Comparison of ENCODE assay signal across 14 cellular contexts in genomic region chr14:75989134-75989533, GRCh38. TPM values are rescaled to one million over a fixed set of nuclear protein-coding genes. Genes with fewer than 3 reads are reported as not detected.
A peak's percentile ranks its signal among the peaks of the same experiment; 100 is the strongest.
DNase-seq lines count a peak whose midpoint lies in the region; ATAC-seq and TF ChIP-seq lines count a peak whose summit lies in the region.
"Had no signal": no experiment of that assay in that cellular context is flagged by ENCODE, and none has a peak within 500 bp of the region (broad histone marks: within the 10 kb centered on the region; RNA-seq: fewer than 3 reads in every experiment).

No MANE protein-coding gene starts in this region.

- POLR2A ChIA-PET in naive thymus-derived CD4-positive, alpha-beta T cell (lab: Charles Lee), result interaction anchor here (1.5 kb wide), 1 partner anchor 9 kb away, joined by 3 read pairs; no protein-coding TSS in a partner anchor

- H3K36me3 Mint-ChIP-seq in naive thymus-derived CD4-positive, alpha-beta T cell, result peaks cover 0 to 36% (median 12%) of the 10 kb centered on the region in 5 donors

- DNase-seq in GM04504 (ENCODE audit: low read depth) (peak; percentile 58), cardiac fibroblast (ENCODE audit: low read depth in 2 of 2) (peak; percentile 86 to 97), left lobe of liver (ENCODE audit: low spot score) (peak; percentile 83), stomach (no peak), NCI-H2107 (lab: John Stamatoyannopoulos, UW) (no peak)
- DNase-seq in stimulated activated naive CD8-positive, alpha-beta T cell treated with anti-CD3 and anti-CD28 coated beads, Interleukin-15, Interleukin-2, amounts not matched to agents 100 U/mL and 50 U/mL, for 24 hours, result no peak
- DNase-seq in naive thymus-derived CD4-positive, alpha-beta T cell, result no peak
- DNase-seq in stimulated activated CD4-positive, alpha-beta T cell treated with anti-CD3 and anti-CD28 coated beads, Interleukin-15, amount 100 ng/mL, for 24 hours, result no peak
- DNase-seq: activated T-cell treated with anti-CD3 and anti-CD28 coated beads, Interleukin-2, amount 50 U/mL, for 24 hours; CD4-positive, alpha-beta T cell; KG1; SIG-M5; WERI-Rb-1 had no signal

- peaks cover 0 to 12% (median 0%) of the 10 kb centered on the region in 5 donors for H3K27me3 Mint-ChIP-seq in naive thymus-derived CD4-positive, alpha-beta T cell
- H3K27me3 Mint-ChIP-seq: activated T-cell treated with anti-CD3 and anti-CD28 coated beads, Interleukin-2, amount 50 U/mL, for 24 hours; CD4-positive, alpha-beta T cell; stimulated activated naive CD8-positive, alpha-beta T cell treated with anti-CD3 and anti-CD28 coated beads, Interleukin-15, Interleukin-2, amounts not matched to agents 100 ng/mL and 50 ng/mL, for 24 hours had no signal

- peaks cover 12 to 18% (median 16%) of the 10 kb centered on the region in 7 donors for H3K4me1 Mint-ChIP-seq in naive thymus-derived CD4-positive, alpha-beta T cell

- no peaks in the 10 kb centered on the region for H3K9me3 Mint-ChIP-seq in naive thymus-derived CD4-positive, alpha-beta T cell
- H3K9me3 Mint-ChIP-seq: activated T-cell treated with anti-CD3 and anti-CD28 coated beads, Interleukin-2, amount 50 U/mL, for 24 hours; CD4-positive, alpha-beta T cell; stimulated activated naive CD8-positive, alpha-beta T cell treated with anti-CD3 and anti-CD28 coated beads, Interleukin-15, Interleukin-2, amounts not matched to agents 100 ng/mL and 50 ng/mL, for 24 hours had no signal

- peak; percentile 60 for ATAC-seq in left lobe of liver
- no peak for ATAC-seq in stimulated activated naive CD8-positive, alpha-beta T cell treated with anti-CD3 and anti-CD28 coated beads, Interleukin-15, Interleukin-2, amounts not matched to agents 100 U/mL and 50 U/mL, for 24 hours
- ATAC-seq in naive thymus-derived CD4-positive, alpha-beta T cell, result no peak

- no peak for TF ChIP-seq POLR2A in stomach (IDR thresholded peaks at IDR 0.05)

- no peaks in the 10 kb centered on the region for H3K9me3 ChIP-seq in stomach
- no peaks in the 10 kb centered on the region for H3K9me3 ChIP-seq in naive thymus-derived CD4-positive, alpha-beta T cell (ENCODE audit: control insufficient read depth in 2 of 3, low read length in 3 of 3)

- H3K27ac ChIP-seq in stomach, result peak overlapping the region in 4 of 5 donors; percentile 49 to 85 (median 71)
- H3K27ac ChIP-seq in naive thymus-derived CD4-positive, alpha-beta T cell (ENCODE audit: low read depth, low read length), result no peak overlapping the region
- H3K27ac ChIP-seq: WERI-Rb-1 had no signal

- H3K36me3 ChIP-seq in stomach, result peaks cover 4 to 43% (median 27%) of the 10 kb centered on the region in 4 donors
- H3K36me3 ChIP-seq in naive thymus-derived CD4-positive, alpha-beta T cell (ENCODE audit: control insufficient read depth in 2 of 3, insufficient read depth in 3 of 3, low read length in 3 of 3), result peaks cover 0 to 16% (median 0%) of the 10 kb centered on the region in 3 experiments

- H3K27ac Mint-ChIP-seq in naive thymus-derived CD4-positive, alpha-beta T cell, result no peak overlapping the region
- H3K27ac Mint-ChIP-seq: activated T-cell treated with anti-CD3 and anti-CD28 coated beads, Interleukin-2, amount 50 U/mL, for 24 hours; CD4-positive, alpha-beta T cell; stimulated activated naive CD8-positive, alpha-beta T cell treated with anti-CD3 and anti-CD28 coated beads, Interleukin-15, Interleukin-2, amounts not matched to agents 100 ng/mL and 50 ng/mL, for 24 hours had no signal

- no peak overlapping the region for H3K4me3 Mint-ChIP-seq in naive thymus-derived CD4-positive, alpha-beta T cell
- H3K4me3 Mint-ChIP-seq: activated T-cell treated with anti-CD3 and anti-CD28 coated beads, Interleukin-2, amount 50 U/mL, for 24 hours; CD4-positive, alpha-beta T cell; stimulated activated naive CD8-positive, alpha-beta T cell treated with anti-CD3 and anti-CD28 coated beads, Interleukin-15, Interleukin-2, amounts not matched to agents 100 ng/mL and 50 ng/mL, for 24 hours had no signal

- CTCF ChIA-PET in naive thymus-derived CD4-positive, alpha-beta T cell (lab: Charles Lee), result no interaction called here

- TF ChIP-seq CTCF in cardiac fibroblast (IDR thresholded peaks at IDR 0.05; ENCODE audit: low read depth, low read length) (no peak), stomach (IDR thresholded peaks at IDR 0.05) (no peak)

- no peaks in the 10 kb centered on the region for H3K27me3 ChIP-seq in stomach
- no peaks in the 10 kb centered on the region for H3K27me3 ChIP-seq in naive thymus-derived CD4-positive, alpha-beta T cell (ENCODE audit: control insufficient read depth in 2 of 2, insufficient read depth in 2 of 2, low read length in 2 of 2)

- 65 to 84% (median 79%) methylated on average over 6 of the region's 6 CpGs for WGBS in stomach, 5 donors

- H3K4me1 ChIP-seq in stomach, result peaks cover 6 to 53% (median 31%) of the 10 kb centered on the region in 4 donors
- peaks cover 5 to 9% of the 10 kb centered on the region in 2 donors for H3K4me1 ChIP-seq in naive thymus-derived CD4-positive, alpha-beta T cell (ENCODE audit: control insufficient read depth in 2 of 2, insufficient read depth in 2 of 2, low read length in 2 of 2)

- no peak overlapping the region for H3K4me3 ChIP-seq in cardiac fibroblast (replicated peaks in 1 of 2; ENCODE audit: low read depth in 2 of 2, low read length in 2 of 2)
- no peak overlapping the region for H3K4me3 ChIP-seq in stomach
- H3K4me3 ChIP-seq in naive thymus-derived CD4-positive, alpha-beta T cell (ENCODE audit: low read length), result no peak overlapping the region

- intact Hi-C loops in stomach (cut with DNase I; ENCODE audit: low total_unique reads), result loop anchor here (5.0 kb wide), 1 partner anchor 282 kb away; no protein-coding TSS in a partner anchor
- intact Hi-C loops in naive thymus-derived CD4-positive, alpha-beta T cell (cut with micrococcal nuclease), result loop anchor here (5.0 to 10.0 kb wide), 7 partner anchors 163 to 1904 kb away; partner anchors contain the start of genes ALDH6A1 (in 1 of the 2), BATF (in 1 of the 2), CIPC (in 1 of the 2) and GPATCH2L (in 1 of the 2)

- peak; percentile 56 for TF ChIP-seq EP300 in stomach (IDR thresholded peaks at IDR 0.05)

RNA-seq across cellular contexts. Expression of gene IFT43, which starts 3.6 kb away (rescaled TPM):
- total RNA-seq in left lobe of liver, result 13.7 TPM
- total RNA-seq in stomach, result 100 to 1,000 TPM in 1 of 5 donors, 10 to 100 TPM in 3, 1 to 10 TPM in 1; 7.6 to 129 (median 37.8) TPM
- 10 to 100 TPM; 33.0 to 47.0 (median 44.1) TPM for polyA plus RNA-seq in stomach
- 10 to 100 TPM in 4 of 5 experiments, 1 to 10 TPM in 1; 4.6 to 16.9 (median 15.4) TPM for total RNA-seq in naive thymus-derived CD4-positive, alpha-beta T cell
- polyA plus RNA-seq in naive thymus-derived CD4-positive, alpha-beta T cell, result 10 to 100 TPM; 13.7 to 19.1 TPM

RNA-seq across cellular contexts. Expression of gene TGFB3, which starts 7.3 kb away (rescaled TPM):
- 5.5 TPM for total RNA-seq in left lobe of liver
- 10 to 100 TPM in 2 of 5 donors, 1 to 10 TPM in 2, not detected in 1; 2.0 to 24.6 (median 13.9) TPM for total RNA-seq in stomach
- 10 to 100 TPM in 2 of 3 donors, 1 to 10 TPM in 1; 5.7 to 17.6 (median 13.9) TPM for polyA plus RNA-seq in stomach
- total RNA-seq in naive thymus-derived CD4-positive, alpha-beta T cell, result 10 to 100 TPM in 3 of 5 experiments, 1 to 10 TPM in 2; 2.2 to 14.3 (median 10.1) TPM
- polyA plus RNA-seq in naive thymus-derived CD4-positive, alpha-beta T cell, result under 1 TPM in 1 of 2 donors, not detected in 1; 0.58 TPM

Comparison
In these comparisons a context has a peak if more than half of its experiments do, and no peak if none do; other contexts are left out.
1. DNase-seq: peak in GM04504 (single experiment), cardiac fibroblast (2 of 2) and left lobe of liver (single experiment); none in stomach (single experiment), stimulated activated naive CD8-positive, alpha-beta T cell treated with anti-CD3 and anti-CD28 coated beads, Interleukin-15, Interleukin-2, amounts not matched to agents 100 U/mL and 50 U/mL, for 24 hours (single experiment), naive thymus-derived CD4-positive, alpha-beta T cell (0 of 9), NCI-H2107 (single experiment) and stimulated activated CD4-positive, alpha-beta T cell treated with anti-CD3 and anti-CD28 coated beads, Interleukin-15, amount 100 ng/mL, for 24 hours (single experiment).